ENCODE assay signal across 15 cellular contexts in the genomic region with DNA sequence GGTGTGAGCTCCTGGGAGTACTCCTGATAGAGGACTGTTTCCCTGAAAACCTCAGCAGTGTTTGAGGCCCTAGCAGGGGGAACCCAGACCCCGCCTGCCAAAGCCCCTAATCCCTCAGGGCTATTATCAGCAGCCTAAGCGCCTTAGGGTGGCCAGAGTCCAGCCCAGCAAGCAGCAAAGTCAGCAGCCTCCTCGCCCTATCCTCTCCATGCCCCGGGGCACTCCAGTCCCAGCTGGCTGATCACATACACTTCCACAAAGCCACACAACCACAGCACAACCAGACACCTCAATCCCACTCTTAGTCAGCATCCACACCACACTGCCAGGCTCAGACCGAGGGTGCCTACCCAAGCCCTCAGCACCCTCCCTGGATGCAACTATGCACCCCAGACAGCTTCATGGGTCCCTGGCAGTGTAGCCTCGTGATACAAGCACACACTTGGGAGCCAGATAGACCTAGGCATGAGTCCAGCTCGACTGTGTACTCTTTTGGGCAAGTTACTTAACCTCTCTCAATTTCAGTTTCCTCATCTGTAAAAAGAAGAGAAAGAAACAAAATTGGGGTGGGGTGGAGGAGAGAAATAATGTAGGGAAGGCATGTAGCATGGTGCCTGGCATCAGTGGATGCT. TPM values are rescaled to one million over a fixed set of nuclear protein-coding genes. Genes with fewer than 3 reads are reported as not detected.
A peak's percentile ranks its signal among the peaks of the same experiment; 100 is the strongest.
DNase-seq lines count a peak whose midpoint lies in the region; ATAC-seq, FAIRE-seq and TF ChIP-seq lines count a peak whose summit lies in the region.
"Had no signal": no experiment of that assay in that cellular context is flagged by ENCODE, and none has a peak within 500 bp of the region (broad histone marks: within the 10 kb centered on the region; RNA-seq: fewer than 3 reads in every experiment).

No MANE protein-coding gene starts in this region.

- H3K36me3 Mint-ChIP-seq in H9 (ENCODE audit: insufficient read depth in 1 of 3, low read depth in 3 of 3), result peaks cover 20 to 27% (median 22%) of the 10 kb centered on the region in 3 experiments
- H3K36me3 Mint-ChIP-seq in WTC11, result peaks cover 16% of the 10 kb centered on the region
- H3K36me3 Mint-ChIP-seq in naive B cell, result peaks cover 0 to 5% of the 10 kb centered on the region in 2 donors

- TF ChIP-seq CTCF in D721Med (IDR thresholded peaks at IDR 0.05; ENCODE audit: insufficient read depth, missing control alignments) (no peak), H9 (conservative IDR thresholded peaks at IDR 0.05) (no peak), WTC11 (IDR thresholded peaks at IDR 0.05) (no peak)

- H3K79me2 ChIP-seq in H9 (ENCODE audit: insufficient read depth, low read length), result no peaks in the 10 kb centered on the region

- no peak overlapping the region for H3K23ac ChIP-seq in H9 (ENCODE audit: insufficient read length, low read depth, low read length)

- H3K4me3 Mint-ChIP-seq in H9, result no peak overlapping the region
- no peak overlapping the region for H3K4me3 Mint-ChIP-seq in WTC11
- H3K4me3 Mint-ChIP-seq in naive B cell, result peak overlapping the region in 6 of 8 donors; percentile 61 to 92 (median 80)

- H2BK20ac ChIP-seq in H9 (ENCODE audit: low read depth, low read length, poor library complexity, severe bottlenecking), result no peak overlapping the region

- H3K4me1 ChIP-seq in H9 (ENCODE audit: insufficient read depth, low read length), result no peaks in the 10 kb centered on the region; the same call in 1 of the 2 replicates
- H3K4me1 ChIP-seq: psoas muscle had no signal

- H4K91ac ChIP-seq in H9 (ENCODE audit: insufficient read length, low read depth, low read length), result no peak overlapping the region

- H3K27ac Mint-ChIP-seq in H9, result peak overlapping the region in 2 of 3 experiments; percentile 23 to 79; a peak in 4 of 7 replicates
- H3K27ac Mint-ChIP-seq in WTC11, result 0 out of 2 replicates have a peak overlapping the region, but pooled peaks have one; percentile 4
- H3K27ac Mint-ChIP-seq in naive B cell, result peak overlapping the region in 4 of 6 donors; percentile 32 to 84 (median 66)

- H4K5ac ChIP-seq in H9 (ENCODE audit: insufficient read length, low read depth, low read length), result no peak overlapping the region

- CTCF ChIA-PET in WTC11 (lab: Charles Lee), result interaction anchor here (1.5 to 10.6 kb wide), 4 partner anchors 15 to 69 kb away, joined by 3 to 202 read pairs (median 5); no protein-coding TSS in a partner anchor

- H4K20me1 ChIP-seq in H9 (ENCODE audit: control insufficient read depth, insufficient read depth, insufficient read length), result no peaks in the 10 kb centered on the region

- no peak overlapping the region for H2AFZ ChIP-seq in H9 (ENCODE audit: low read length)

- H3K9me3 ChIP-seq in H9 (ENCODE audit: control insufficient read depth, low read depth, low read length), result no peaks in the 10 kb centered on the region
- H3K9me3 ChIP-seq: psoas muscle had no signal

- H4K8ac ChIP-seq in H9 (replicated peaks; ENCODE audit: insufficient read length, low read depth, low read length), result no peak overlapping the region

- peaks cover 1% of the 10 kb centered on the region for H3K27me3 Mint-ChIP-seq in H9 (ENCODE audit: low read depth)
- no peaks in the 10 kb centered on the region for H3K27me3 Mint-ChIP-seq in WTC11 (ENCODE audit: low read depth)
- H3K27me3 Mint-ChIP-seq in naive B cell, result peaks cover 0 to 6% (median 2%) of the 10 kb centered on the region in 3 donors

- no CpG with 5 or more reads among the region's 7 CpGs for WGBS in H9 (ENCODE audit: extremely low coverage, insufficient read length, low lambda C conversion rate)

- no peak overlapping the region for H2AK5ac ChIP-seq in H9 (ENCODE audit: insufficient read length, low read length)

- no peak overlapping the region for H3K27ac ChIP-seq in H9 (ENCODE audit: insufficient read length, low read depth, low read length)
- H3K27ac ChIP-seq: psoas muscle, VCaP had no signal

- H2BK120ac ChIP-seq in H9 (ENCODE audit: low read depth, low read length, poor library complexity, severe bottlenecking), result no peak overlapping the region

- no peaks in the 10 kb centered on the region for H3K79me1 ChIP-seq in H9 (ENCODE audit: insufficient read depth, low read depth, low read length, poor library complexity, severe bottlenecking)

- no peaks in the 10 kb centered on the region for H3K27me3 ChIP-seq in H9 (ENCODE audit: insufficient read depth, low read length)

- H3K14ac ChIP-seq in H9 (ENCODE audit: insufficient read depth, low read length), result no peak overlapping the region

- H2BK5ac ChIP-seq in H9 (ENCODE audit: insufficient read length, low read length), result no peak overlapping the region

- H3T11ph ChIP-seq in H9 (ENCODE audit: low read length), result no peak overlapping the region

- peak; percentile 92 for DNase-seq in D721Med (ENCODE audit: insufficient read length, low spot score)
- no peak for DNase-seq in H9
- DNase-seq in WTC11 (ENCODE audit: low spot score), result no peak
- DNase-seq in naive B cell, result no peak
- DNase-seq in NCI-H748 treated with DMSO at 0.1 percent for 48 hours (lab: John Stamatoyannopoulos, UW), result no peak
- no peak for DNase-seq in activated CD4-positive, CD25-positive, alpha-beta regulatory T cell (lab: John Stamatoyannopoulos, UW)
- no peak for DNase-seq in NK-92 (lab: John Stamatoyannopoulos, UW; ENCODE audit: unreplicated experiment)
- DNase-seq in NCI-H2196 treated with DMSO at 0.1 percent for 48 hours (lab: John Stamatoyannopoulos, UW; ENCODE audit: unreplicated experiment), result no peak
- DNase-seq: Karpas-422, NCI-H2227 treated with DMSO at 0.1 percent for 48 hours, psoas muscle, Right ventricle myocardium superior, substantia nigra had no signal

- no peak overlapping the region for H2BK12ac ChIP-seq in H9 (ENCODE audit: insufficient read length, low read depth, low read length)

- FAIRE-seq in D721Med (lab: Jason Lieb, UNC), result peak; percentile 63
- FAIRE-seq: endothelial cell of umbilical vein had no signal

- H3K4me2 ChIP-seq in H9 (ENCODE audit: insufficient read depth, insufficient read length, low read length), result no peak overlapping the region

- H3K9me3 Mint-ChIP-seq in H9 (no peaks in the 10 kb centered on the region), WTC11 (no peaks in the 10 kb centered on the region), naive B cell (no peaks in the 10 kb centered on the region)

- H3K4me1 Mint-ChIP-seq in H9 (peaks cover 37 to 51% of the 10 kb centered on the region in 2 experiments), WTC11 (peaks cover 42% of the 10 kb centered on the region), naive B cell (peaks cover 46 to 68% (median 63%) of the 10 kb centered on the region in 3 donors)

- no peak overlapping the region for H3K9ac ChIP-seq in H9 (ENCODE audit: extremely low read depth, insufficient read length, low read length)

- no peak overlapping the region for H3K18ac ChIP-seq in H9 (ENCODE audit: insufficient read length, low read depth, low read length)

- H2BK15ac ChIP-seq in H9 (ENCODE audit: low read depth, low read length), result no peak overlapping the region

- POLR2A ChIA-PET in WTC11 (lab: Charles Lee), result no interaction called here

- no peak for ATAC-seq in WTC11
- no peak for ATAC-seq in naive B cell (ENCODE audit: low read depth in 2 of 2)
- ATAC-seq: psoas muscle had no signal

- no peaks in the 10 kb centered on the region for H3K23me2 ChIP-seq in H9 (ENCODE audit: insufficient read length, low read depth, low read length, poor library complexity, severe bottlenecking)

- no peak overlapping the region for H3K56ac ChIP-seq in H9 (ENCODE audit: insufficient read length, low read depth, low read length)

- H3K4ac ChIP-seq in H9 (ENCODE audit: low read depth, low read length), result no peak overlapping the region

TF ChIP-seq in WTC11, 78 proteins besides CTCF, POLR2A, EP300 and RAD21 (continues in another document):
- TF ChIP-seq, protein P1, sequence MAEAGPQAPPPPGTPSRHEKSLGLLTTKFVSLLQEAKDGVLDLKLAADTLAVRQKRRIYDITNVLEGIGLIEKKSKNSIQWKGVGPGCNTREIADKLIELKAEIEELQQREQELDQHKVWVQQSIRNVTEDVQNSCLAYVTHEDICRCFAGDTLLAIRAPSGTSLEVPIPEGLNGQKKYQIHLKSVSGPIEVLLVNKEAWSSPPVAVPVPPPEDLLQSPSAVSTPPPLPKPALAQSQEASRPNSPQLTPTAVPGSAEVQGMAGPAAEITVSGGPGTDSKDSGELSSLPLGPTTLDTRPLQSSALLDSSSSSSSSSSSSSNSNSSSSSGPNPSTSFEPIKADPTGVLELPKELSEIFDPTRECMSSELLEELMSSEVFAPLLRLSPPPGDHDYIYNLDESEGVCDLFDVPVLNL (CRISPR knock-in tag; IDR thresholded peaks at IDR 0.05; ENCODE audit: borderline replicate concordance, low read depth), result no peak
- TF ChIP-seq SP1 (CRISPR knock-in tag; conservative IDR thresholded peaks at IDR 0.05), result no peak
- TF ChIP-seq, protein P2, sequence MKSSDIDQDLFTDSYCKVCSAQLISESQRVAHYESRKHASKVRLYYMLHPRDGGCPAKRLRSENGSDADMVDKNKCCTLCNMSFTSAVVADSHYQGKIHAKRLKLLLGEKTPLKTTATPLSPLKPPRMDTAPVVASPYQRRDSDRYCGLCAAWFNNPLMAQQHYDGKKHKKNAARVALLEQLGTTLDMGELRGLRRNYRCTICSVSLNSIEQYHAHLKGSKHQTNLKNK (CRISPR knock-in tag; IDR thresholded peaks at IDR 0.05), result no peak
- no peak for TF ChIP-seq EMX1 (CRISPR knock-in tag; IDR thresholded peaks at IDR 0.05)
- no peak for TF ChIP-seq SMAD3 (CRISPR knock-in tag; IDR thresholded peaks at IDR 0.05; ENCODE audit: borderline replicate concordance)
- TF ChIP-seq, protein P3, sequence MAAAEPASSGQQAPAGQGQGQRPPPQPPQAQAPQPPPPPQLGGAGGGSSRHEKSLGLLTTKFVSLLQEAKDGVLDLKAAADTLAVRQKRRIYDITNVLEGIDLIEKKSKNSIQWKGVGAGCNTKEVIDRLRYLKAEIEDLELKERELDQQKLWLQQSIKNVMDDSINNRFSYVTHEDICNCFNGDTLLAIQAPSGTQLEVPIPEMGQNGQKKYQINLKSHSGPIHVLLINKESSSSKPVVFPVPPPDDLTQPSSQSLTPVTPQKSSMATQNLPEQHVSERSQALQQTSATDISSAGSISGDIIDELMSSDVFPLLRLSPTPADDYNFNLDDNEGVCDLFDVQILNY (CRISPR knock-in tag; IDR thresholded peaks at IDR 0.05), result no peak
- TF ChIP-seq ATF1 (CRISPR knock-in tag; IDR thresholded peaks at IDR 0.05), result no peak

RNA-seq across cellular contexts. Expression of a gene that starts 7.1 kb away (rescaled TPM):
- total RNA-seq in H9 (2021), result 11.3 and 12.3 TPM in 2 replicates
- total RNA-seq in WTC11 (2021), result 16.4 to 19.4 TPM (median 18.8 TPM) in 3 replicates
- under 1 TPM in 4 of 6 donors, not detected in 2; 0.16 to 0.97 (median 0.41) TPM for polyA plus RNA-seq in naive B cell (ENCODE audit: low read depth in 6 of 6)
- total RNA-seq: psoas muscle had no signal

RNA-seq across cellular contexts. Expression of a gene that starts 13.0 kb away (rescaled TPM):
- total RNA-seq in H9 (2021), result 76.7 and 80.5 TPM in 2 replicates
- total RNA-seq in WTC11 (2021), result 66.9 to 75.3 TPM (median 73.3 TPM) in 3 replicates
- polyA plus RNA-seq in naive B cell (ENCODE audit: low read depth in 6 of 6), result 1,000 to 10,000 TPM; 1,235 to 1,676 (median 1,380) TPM

RNA-seq across cellular contexts. Expression of a gene that starts 15.7 kb away (rescaled TPM):
- total RNA-seq in H9 (2021), result not detected in 2 replicates
- total RNA-seq in WTC11 (2021), result not detected in 3 replicates
- not detected for polyA plus RNA-seq in naive B cell (ENCODE audit: low read depth in 6 of 6)
- total RNA-seq: endothelial cell of umbilical vein, psoas muscle, Right ventricle myocardium superior had no signal
- polyA plus RNA-seq: endothelial cell of umbilical vein, psoas muscle had no signal

RNA-seq across cellular contexts. Expression of a gene that starts 38.4 kb away (rescaled TPM):
- total RNA-seq in H9 (2021) (0.53 and 0.85 TPM in 2 replicates), WTC11 (2021) (0.27 to 0.48 TPM (median 0.48 TPM) in 3 replicates)
- polyA plus RNA-seq in naive B cell (ENCODE audit: low read depth in 6 of 6), result under 1 TPM in 5 of 6 donors, not detected in 1; 0.29 to 0.93 (median 0.41) TPM

Comparison
In these comparisons a context has a peak if more than half of its experiments do, and no peak if none do; other contexts are left out.
1. H3K27ac Mint-ChIP-seq: peak in every context shown above with its lines; median percentile 66 in naive B cell; 51 in H9; 4 in WTC11.
2. H3K4me3 Mint-ChIP-seq: peak in naive B cell (6 of 8); none in H9 (0 of 2) and WTC11 (single experiment).